In genomic region chr9:100601216-100601615, GRCh38 we compare ENCODE assay signal across 9 cellular contexts. TPM values are rescaled to one million over a fixed set of nuclear protein-coding genes. Genes with fewer than 3 reads are reported as not detected.
DNase-seq lines count a peak whose midpoint lies in the region; ATAC-seq lines count a peak whose summit lies in the region.
"Had no signal": no experiment of that assay in that cellular context is flagged by ENCODE, and none has a peak within 500 bp of the region (broad histone marks: within the 10 kb centered on the region; RNA-seq: fewer than 3 reads in every experiment).

No MANE protein-coding gene starts in this region.

- in situ Hi-C loops in KBM-7 (cut with MboI; ENCODE audit: low pct_unique_long_range_greater_than_20kb, low sequenced_read_pairs), result no loop called here

- no peak overlapping the region for H3K4me3 ChIP-seq in iPS DF 6.9 (ENCODE audit: low read length)

- peaks cover 3% of the 10 kb centered on the region; the same call in 1 of the 2 replicates for H3K4me1 ChIP-seq in iPS DF 6.9 (ENCODE audit: control insufficient read depth, insufficient read depth, low read length)

- peaks cover 8% of the 10 kb centered on the region for H3K4me1 Mint-ChIP-seq in activated naive CD8-positive, alpha-beta T cell treated with anti-CD3 and anti-CD28 coated beads for 36 hours
- H3K4me1 Mint-ChIP-seq in stimulated activated effector memory CD8-positive, alpha-beta T cell treated with anti-CD3 and anti-CD28 coated beads, Interleukin-12 subunit alpha, Interleukin-12 subunit beta, amount 100 ng/mL, for 72 hours, result peaks cover 20% of the 10 kb centered on the region

- H3K27me3 ChIP-seq in iPS DF 6.9 (ENCODE audit: control insufficient read depth, insufficient read depth, low read length), result no peaks in the 10 kb centered on the region

- no peak overlapping the region for H3K4me3 Mint-ChIP-seq in activated naive CD8-positive, alpha-beta T cell treated with anti-CD3 and anti-CD28 coated beads for 36 hours
- no peak overlapping the region for H3K4me3 Mint-ChIP-seq in stimulated activated effector memory CD8-positive, alpha-beta T cell treated with anti-CD3 and anti-CD28 coated beads, Interleukin-12 subunit alpha, Interleukin-12 subunit beta, amount 100 ng/mL, for 72 hours
- H3K4me3 Mint-ChIP-seq: central memory CD8-positive, alpha-beta T cell had no signal

- H3K9me3 ChIP-seq in iPS DF 6.9 (ENCODE audit: control insufficient read depth, insufficient read depth, low read length), result no peaks in the 10 kb centered on the region

- H3K27ac Mint-ChIP-seq in activated naive CD8-positive, alpha-beta T cell treated with anti-CD3 and anti-CD28 coated beads for 36 hours, result no peak overlapping the region
- no peak overlapping the region for H3K27ac Mint-ChIP-seq in stimulated activated effector memory CD8-positive, alpha-beta T cell treated with anti-CD3 and anti-CD28 coated beads, Interleukin-12 subunit alpha, Interleukin-12 subunit beta, amount 100 ng/mL, for 72 hours

- no peaks in the 10 kb centered on the region for H3K9me3 Mint-ChIP-seq in activated naive CD8-positive, alpha-beta T cell treated with anti-CD3 and anti-CD28 coated beads for 36 hours
- no peaks in the 10 kb centered on the region for H3K9me3 Mint-ChIP-seq in stimulated activated effector memory CD8-positive, alpha-beta T cell treated with anti-CD3 and anti-CD28 coated beads, Interleukin-12 subunit alpha, Interleukin-12 subunit beta, amount 100 ng/mL, for 72 hours
- H3K9me3 Mint-ChIP-seq: central memory CD8-positive, alpha-beta T cell had no signal

- peak; percentile 4 for DNase-seq in NK-92 treated with Interleukin-12 subunit alpha and Interleukin-12 subunit beta, amount 100 ng/mL, for 24 hours (lab: John Stamatoyannopoulos, UW)
- DNase-seq in NK-92 (lab: John Stamatoyannopoulos, UW; ENCODE audit: unreplicated experiment), result no peak
- DNase-seq in KBM-7, result peak; percentile 70
- peak; percentile 36 for DNase-seq in NOMO-1 treated with dmso at 0.1 percent for 144 hours (lab: John Stamatoyannopoulos, UW; ENCODE audit: unreplicated experiment)
- peak; percentile 44 for DNase-seq in activated naive CD8-positive, alpha-beta T cell treated with anti-CD3 and anti-CD28 coated beads for 36 hours
- peak; percentile 48 for DNase-seq in iPS DF 6.9 (ENCODE audit: low read depth, low spot score)
- no peak for DNase-seq in stimulated activated effector memory CD8-positive, alpha-beta T cell treated with anti-CD3 and anti-CD28 coated beads, Interleukin-12 subunit alpha, Interleukin-12 subunit beta, amount 100 ng/mL, for 72 hours (ENCODE audit: low spot score in 2 of 2)

- no peaks in the 10 kb centered on the region for H3K36me3 ChIP-seq in iPS DF 6.9 (ENCODE audit: control insufficient read depth, insufficient read depth, low read length)

- no peaks in the 10 kb centered on the region for H3K36me3 Mint-ChIP-seq in activated naive CD8-positive, alpha-beta T cell treated with anti-CD3 and anti-CD28 coated beads for 36 hours
- no peaks in the 10 kb centered on the region for H3K36me3 Mint-ChIP-seq in stimulated activated effector memory CD8-positive, alpha-beta T cell treated with anti-CD3 and anti-CD28 coated beads, Interleukin-12 subunit alpha, Interleukin-12 subunit beta, amount 100 ng/mL, for 72 hours

- peak; percentile 48 for ATAC-seq in GM21576 (IDR thresholded peaks at IDR 0.05; ENCODE audit: unreplicated experiment)
- peak; percentile 47 for ATAC-seq in stimulated activated effector memory CD8-positive, alpha-beta T cell treated with anti-CD3 and anti-CD28 coated beads, Interleukin-12 subunit alpha, Interleukin-12 subunit beta, amount 100 ng/mL, for 72 hours

- H3K27me3 Mint-ChIP-seq in activated naive CD8-positive, alpha-beta T cell treated with anti-CD3 and anti-CD28 coated beads for 36 hours, result no peaks in the 10 kb centered on the region
- H3K27me3 Mint-ChIP-seq: central memory CD8-positive, alpha-beta T cell had no signal

- H3K27ac ChIP-seq in iPS DF 6.9 (ENCODE audit: low read length), result no peak overlapping the region

RNA-seq across cellular contexts. Expression of gene CAVIN4, which starts 23.3 kb away (rescaled TPM):
- under 1 TPM in 1 of 2 experiments, not detected in 1; 0.10 TPM for total RNA-seq in activated naive CD8-positive, alpha-beta T cell treated with anti-CD3 and anti-CD28 coated beads for 36 hours

Comparison
In these comparisons a context has a peak if more than half of its experiments do, and no peak if none do; other contexts are left out.
1. DNase-seq: peak in NK-92 treated with Interleukin-12 subunit alpha and Interleukin-12 subunit beta, amount 100 ng/mL, for 24 hours (single experiment), KBM-7 (single experiment), NOMO-1 treated with dmso at 0.1 percent for 144 hours (single experiment), activated naive CD8-positive, alpha-beta T cell treated with anti-CD3 and anti-CD28 coated beads for 36 hours (single experiment) and iPS DF 6.9 (single experiment); none in NK-92 (single experiment) and stimulated activated effector memory CD8-positive, alpha-beta T cell treated with anti-CD3 and anti-CD28 coated beads, Interleukin-12 subunit alpha, Interleukin-12 subunit beta, amount 100 ng/mL, for 72 hours (0 of 2).